ENCODE assay signal across 8 cellular contexts in the genomic region with DNA sequence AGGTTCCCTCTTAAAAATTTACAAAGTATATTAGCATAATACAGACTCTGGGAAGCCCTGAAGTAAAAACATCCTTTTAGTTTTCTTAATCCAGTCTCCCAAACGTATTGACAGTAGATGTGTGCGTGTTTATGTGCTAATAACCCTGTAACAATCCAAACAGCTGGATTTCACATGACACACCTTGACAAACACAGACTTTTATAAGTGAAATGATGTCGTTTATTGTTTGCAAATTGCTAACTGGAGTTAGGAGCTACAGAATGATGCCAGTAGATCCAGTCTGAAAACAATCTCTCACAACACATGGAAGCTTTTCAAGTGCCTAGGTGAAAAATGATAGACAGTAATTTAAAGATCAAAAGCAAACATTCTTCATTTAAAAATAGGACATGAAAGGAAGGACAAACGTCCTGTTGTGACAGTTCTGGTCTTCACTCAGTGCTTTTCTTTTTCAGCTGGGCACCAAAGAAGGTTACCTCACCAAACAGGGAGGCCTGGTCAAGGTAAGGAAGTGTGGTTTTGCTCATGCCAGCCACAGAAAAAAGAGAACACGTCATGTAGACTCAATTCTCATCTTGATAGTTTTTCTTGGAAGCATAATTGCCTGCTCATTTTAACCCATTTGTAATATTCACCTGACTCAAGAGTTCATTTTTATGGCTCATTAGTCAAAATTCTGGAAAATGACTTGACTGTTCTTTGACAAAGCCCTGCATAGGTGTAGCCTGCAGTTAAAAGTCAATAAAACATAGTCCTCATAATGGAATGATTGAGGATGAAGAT. TPM values are rescaled to one million over a fixed set of nuclear protein-coding genes. Genes with fewer than 3 reads are reported as not detected.
DNase-seq lines count a peak whose midpoint lies in the region; ATAC-seq lines count a peak whose summit lies in the region.
"Had no signal": no experiment of that assay in that cellular context is flagged by ENCODE, and none has a peak within 500 bp of the region (broad histone marks: within the 10 kb centered on the region; RNA-seq: fewer than 3 reads in every experiment).

No MANE protein-coding gene starts in this region.

- DNase-seq in M059J (ENCODE audit: low read depth) (peak; percentile 30), glomerular visceral epithelial cell (ENCODE audit: extremely low spot score) (peak; percentile 13), amniotic stem cell (lab: John Stamatoyannopoulos, UW) (no peak), NCI-H1092 (lab: John Stamatoyannopoulos, UW) (no peak)
- DNase-seq: GDM1 had no signal

- peak; percentile 76 for ATAC-seq in GM18520 (IDR thresholded peaks at IDR 0.05; ENCODE audit: unreplicated experiment)
- peak; percentile 64 for ATAC-seq in GM21576 (IDR thresholded peaks at IDR 0.05; ENCODE audit: unreplicated experiment)
- no peak for ATAC-seq in GM19328 (IDR thresholded peaks at IDR 0.05; ENCODE audit: unreplicated experiment)

RNA-seq across cellular contexts. Expression of a gene that starts 32.9 kb away (rescaled TPM):
- total RNA-seq in M059J (2014; rRNA removed; shearing (Covaris generic)): 27.9 and 44.0 TPM in 2 replicates

RNA-seq across cellular contexts. Expression of a gene that starts 44.7 kb away (rescaled TPM):
- total RNA-seq in M059J (2014; rRNA removed; shearing (Covaris generic)): 0.49 and 0.76 TPM in 2 replicates

Comparison
In these comparisons a context has a peak if more than half of its experiments do, and no peak if none do; other contexts are left out.
1. DNase-seq: peak in M059J (single experiment) and glomerular visceral epithelial cell (single experiment); none in amniotic stem cell (single experiment) and NCI-H1092 (single experiment).